9 cellular contexts compared by ENCODE assay signal in the genomic region with DNA sequence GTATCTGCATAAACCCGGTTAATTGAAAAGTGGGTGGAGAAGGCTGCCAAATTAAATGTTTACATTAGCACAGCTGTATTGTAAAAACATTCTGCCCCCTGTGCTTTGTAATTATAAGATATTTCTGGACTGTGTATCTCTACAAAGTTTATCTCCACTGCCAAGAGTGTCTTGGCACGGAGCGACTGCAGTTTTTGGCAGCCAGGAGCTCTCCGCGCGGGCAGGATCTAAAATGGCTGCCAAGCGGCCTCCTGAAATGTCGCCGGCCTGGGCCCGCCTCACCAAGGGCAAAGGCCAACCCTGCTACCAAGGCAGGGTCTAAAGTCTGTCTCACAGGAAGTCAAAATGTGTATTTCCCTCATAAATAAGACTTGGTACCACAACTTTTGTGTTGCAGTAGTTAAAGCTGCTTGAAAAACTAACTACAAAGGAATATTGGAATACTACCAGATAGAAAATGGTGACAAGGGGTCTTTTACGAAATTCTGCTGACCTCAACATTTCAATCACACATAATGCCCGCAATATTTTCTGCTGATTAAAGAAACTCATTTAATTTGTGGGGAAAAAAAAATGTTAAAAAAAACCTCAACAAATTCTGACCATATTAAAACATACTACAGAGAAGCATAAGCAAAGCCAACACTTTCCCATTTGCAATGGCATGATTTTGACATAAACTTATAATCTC.
DNase-seq lines count a peak whose midpoint lies in the region; ATAC-seq and TF ChIP-seq lines count a peak whose summit lies in the region.
"Had no signal": no experiment of that assay in that cellular context is flagged by ENCODE, and none has a peak within 500 bp of the region (broad histone marks: within the 10 kb centered on the region; RNA-seq: fewer than 3 reads in every experiment).

No MANE protein-coding gene starts in this region.

- intact Hi-C loops in colonic mucosa (cut with DNase I): no loop called here

- H3K4me3 ChIP-seq in colonic mucosa (no peak overlapping the region), liver (ENCODE audit: low read depth in 1 of 3, low read length in 3 of 3) (peak overlapping the region in 1 of 3 donors; percentile 14), stomach smooth muscle (ENCODE audit: low read length in 2 of 2) (peak overlapping the region; percentile 33 to 52)

- H3K27me3 ChIP-seq in colonic mucosa: no peaks in the 10 kb centered on the region
- H3K27me3 ChIP-seq in liver (ENCODE audit: control insufficient read depth in 4 of 4, insufficient read depth in 4 of 4, low read length in 3 of 4): no peaks in the 10 kb centered on the region
- no peaks in the 10 kb centered on the region for H3K27me3 ChIP-seq in stomach smooth muscle (ENCODE audit: control insufficient read depth in 1 of 2, insufficient read depth in 2 of 2, low read length in 2 of 2)

- ATAC-seq in GM21515 (IDR thresholded peaks at IDR 0.05; ENCODE audit: unreplicated experiment): no peak

- no peaks in the 10 kb centered on the region for H3K9me3 ChIP-seq in colonic mucosa
- no peaks in the 10 kb centered on the region for H3K9me3 ChIP-seq in liver (ENCODE audit: control insufficient read depth in 4 of 4, low read length in 3 of 4)
- H3K9me3 ChIP-seq in stomach smooth muscle (ENCODE audit: control insufficient read depth in 2 of 2, low read length in 2 of 2): no peaks in the 10 kb centered on the region

- 23% methylated on average over 12 of the region's 12 CpGs for WGBS in liver

- peak overlapping the region; percentile 65 for H3K27ac ChIP-seq in colonic mucosa
- H3K27ac ChIP-seq in liver (ENCODE audit: low read depth in 1 of 2, low read length in 2 of 2): peak overlapping the region; percentile 65 to 69
- H3K27ac ChIP-seq in stomach smooth muscle (ENCODE audit: low read length): peak overlapping the region; percentile 58

- no peaks in the 10 kb centered on the region for H3K4me1 ChIP-seq in colonic mucosa
- peaks cover 11 to 41% (median 26%) of the 10 kb centered on the region in 4 donors for H3K4me1 ChIP-seq in liver (ENCODE audit: control insufficient read depth in 4 of 4, insufficient read depth in 4 of 4, low read length in 3 of 4)
- peaks cover 42% of the 10 kb centered on the region for H3K4me1 ChIP-seq in stomach smooth muscle (ENCODE audit: control insufficient read depth, insufficient read depth, low read length)

- TF ChIP-seq CTCF in colonic mucosa (IDR thresholded peaks at IDR 0.05): no peak
- no peak for TF ChIP-seq CTCF in liver (IDR thresholded peaks at IDR 0.05; ENCODE audit: low read depth, low read length, missing input control)

- H3K9ac ChIP-seq in colonic mucosa (ENCODE audit: low read depth in 2 of 2, low read length in 2 of 2) (peak overlapping the region in 1 of 2 donors; percentile 62), liver (ENCODE audit: low read depth in 1 of 2, low read length in 2 of 2) (no peak overlapping the region), stomach smooth muscle (ENCODE audit: low read length in 2 of 2) (peak overlapping the region in 1 of 2 donors; percentile 20)

- peak; percentile 60 for DNase-seq in NCI-H1092 (lab: John Stamatoyannopoulos, UW)
- peak; percentile 81 for DNase-seq in colonic mucosa
- no peak for DNase-seq in stimulated activated CD4-positive, alpha-beta T cell treated with anti-CD3 and anti-CD28 coated beads, Interleukin-4, amount 100 ng/mL, for 1 hour
- no peak for DNase-seq in mesenteric fat pad (ENCODE audit: low spot score)
- no peak for DNase-seq in RPMI8226
- DNase-seq: activated T-cell treated with anti-CD3 and anti-CD28 coated beads for 4 hours had no signal

- no peaks in the 10 kb centered on the region for H3K36me3 ChIP-seq in colonic mucosa
- H3K36me3 ChIP-seq in liver (ENCODE audit: control insufficient read depth in 4 of 4, insufficient read depth in 3 of 4, low read depth in 1 of 4, low read length in 3 of 4): no peaks in the 10 kb centered on the region
- no peaks in the 10 kb centered on the region for H3K36me3 ChIP-seq in stomach smooth muscle (ENCODE audit: control insufficient read depth in 2 of 2, insufficient read depth in 2 of 2, low read length in 2 of 2)

- TF ChIP-seq RAD21 in liver (IDR thresholded peaks at IDR 0.05): peak; percentile 47 to 48

TF ChIP-seq in liver, 16 proteins besides CTCF, POLR2A, EP300 and RAD21:
- peak in 1 of 2 donors; percentile 70 for TF ChIP-seq EGR1 (IDR thresholded peaks at IDR 0.05; ENCODE audit: low read depth in 2 of 2)
- TF ChIP-seq HNF4G (IDR thresholded peaks at IDR 0.05): peak; percentile 84
- TF ChIP-seq, protein P1, sequence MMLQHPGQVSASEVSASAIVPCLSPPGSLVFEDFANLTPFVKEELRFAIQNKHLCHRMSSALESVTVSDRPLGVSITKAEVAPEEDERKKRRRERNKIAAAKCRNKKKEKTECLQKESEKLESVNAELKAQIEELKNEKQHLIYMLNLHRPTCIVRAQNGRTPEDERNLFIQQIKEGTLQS (IDR thresholded peaks at IDR 0.05): no peak
- TF ChIP-seq HNF4A (conservative IDR thresholded peaks at IDR 0.05): peak; percentile 95 to 98
- TF ChIP-seq FOXA2 (IDR thresholded peaks at IDR 0.05): peak; percentile 50
- TF ChIP-seq JUND (IDR thresholded peaks at IDR 0.05): peak; percentile 14 to 67
- TF ChIP-seq FOXA1 (IDR thresholded peaks at IDR 0.05): peak; percentile 7
- peak; percentile 82 for TF ChIP-seq SP1 (IDR thresholded peaks at IDR 0.05)
- peak in 1 of 2 donors; percentile 65 for TF ChIP-seq GABPA (IDR thresholded peaks at IDR 0.05 in 1 of 2, conservative IDR thresholded peaks at IDR 0.05 in 1 of 2)
- TF ChIP-seq, protein P2, sequence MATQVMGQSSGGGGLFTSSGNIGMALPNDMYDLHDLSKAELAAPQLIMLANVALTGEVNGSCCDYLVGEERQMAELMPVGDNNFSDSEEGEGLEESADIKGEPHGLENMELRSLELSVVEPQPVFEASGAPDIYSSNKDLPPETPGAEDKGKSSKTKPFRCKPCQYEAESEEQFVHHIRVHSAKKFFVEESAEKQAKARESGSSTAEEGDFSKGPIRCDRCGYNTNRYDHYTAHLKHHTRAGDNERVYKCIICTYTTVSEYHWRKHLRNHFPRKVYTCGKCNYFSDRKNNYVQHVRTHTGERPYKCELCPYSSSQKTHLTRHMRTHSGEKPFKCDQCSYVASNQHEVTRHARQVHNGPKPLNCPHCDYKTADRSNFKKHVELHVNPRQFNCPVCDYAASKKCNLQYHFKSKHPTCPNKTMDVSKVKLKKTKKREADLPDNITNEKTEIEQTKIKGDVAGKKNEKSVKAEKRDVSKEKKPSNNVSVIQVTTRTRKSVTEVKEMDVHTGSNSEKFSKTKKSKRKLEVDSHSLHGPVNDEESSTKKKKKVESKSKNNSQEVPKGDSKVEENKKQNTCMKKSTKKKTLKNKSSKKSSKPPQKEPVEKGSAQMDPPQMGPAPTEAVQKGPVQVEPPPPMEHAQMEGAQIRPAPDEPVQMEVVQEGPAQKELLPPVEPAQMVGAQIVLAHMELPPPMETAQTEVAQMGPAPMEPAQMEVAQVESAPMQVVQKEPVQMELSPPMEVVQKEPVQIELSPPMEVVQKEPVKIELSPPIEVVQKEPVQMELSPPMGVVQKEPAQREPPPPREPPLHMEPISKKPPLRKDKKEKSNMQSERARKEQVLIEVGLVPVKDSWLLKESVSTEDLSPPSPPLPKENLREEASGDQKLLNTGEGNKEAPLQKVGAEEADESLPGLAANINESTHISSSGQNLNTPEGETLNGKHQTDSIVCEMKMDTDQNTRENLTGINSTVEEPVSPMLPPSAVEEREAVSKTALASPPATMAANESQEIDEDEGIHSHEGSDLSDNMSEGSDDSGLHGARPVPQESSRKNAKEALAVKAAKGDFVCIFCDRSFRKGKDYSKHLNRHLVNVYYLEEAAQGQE (IDR thresholded peaks at IDR 0.05): peak; percentile 51
- peak; percentile 34 to 74 for TF ChIP-seq RXRA (IDR thresholded peaks at IDR 0.05)
- TF ChIP-seq, protein P3, sequence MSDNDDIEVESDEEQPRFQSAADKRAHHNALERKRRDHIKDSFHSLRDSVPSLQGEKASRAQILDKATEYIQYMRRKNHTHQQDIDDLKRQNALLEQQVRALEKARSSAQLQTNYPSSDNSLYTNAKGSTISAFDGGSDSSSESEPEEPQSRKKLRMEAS (IDR thresholded peaks at IDR 0.05): peak; percentile 84
- TF ChIP-seq, protein P4, sequence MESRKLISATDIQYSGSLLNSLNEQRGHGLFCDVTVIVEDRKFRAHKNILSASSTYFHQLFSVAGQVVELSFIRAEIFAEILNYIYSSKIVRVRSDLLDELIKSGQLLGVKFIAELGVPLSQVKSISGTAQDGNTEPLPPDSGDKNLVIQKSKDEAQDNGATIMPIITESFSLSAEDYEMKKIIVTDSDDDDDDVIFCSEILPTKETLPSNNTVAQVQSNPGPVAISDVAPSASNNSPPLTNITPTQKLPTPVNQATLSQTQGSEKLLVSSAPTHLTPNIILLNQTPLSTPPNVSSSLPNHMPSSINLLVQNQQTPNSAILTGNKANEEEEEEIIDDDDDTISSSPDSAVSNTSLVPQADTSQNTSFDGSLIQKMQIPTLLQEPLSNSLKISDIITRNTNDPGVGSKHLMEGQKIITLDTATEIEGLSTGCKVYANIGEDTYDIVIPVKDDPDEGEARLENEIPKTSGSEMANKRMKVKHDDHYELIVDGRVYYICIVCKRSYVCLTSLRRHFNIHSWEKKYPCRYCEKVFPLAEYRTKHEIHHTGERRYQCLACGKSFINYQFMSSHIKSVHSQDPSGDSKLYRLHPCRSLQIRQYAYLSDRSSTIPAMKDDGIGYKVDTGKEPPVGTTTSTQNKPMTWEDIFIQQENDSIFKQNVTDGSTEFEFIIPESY (IDR thresholded peaks at IDR 0.05): peak; percentile 79
- peak; percentile 100 for TF ChIP-seq YY1 (IDR thresholded peaks at IDR 0.05)
- peak; percentile 82 for TF ChIP-seq NR2F2 (IDR thresholded peaks at IDR 0.05)
- TF ChIP-seq TAF1 (conservative IDR thresholded peaks at IDR 0.05): no peak

Comparison
In these comparisons a context has a peak if more than half of its experiments do, and no peak if none do; other contexts are left out.
1. DNase-seq: peak in NCI-H1092 (single experiment) and colonic mucosa (single experiment); none in stimulated activated CD4-positive, alpha-beta T cell treated with anti-CD3 and anti-CD28 coated beads, Interleukin-4, amount 100 ng/mL, for 1 hour (single experiment), mesenteric fat pad (single experiment) and RPMI8226 (single experiment).
2. Peak in every context shown above with its lines, with median percentiles within 50 percentile points of each other: H3K27ac ChIP-seq.